ENCODE assay signal across 1 cellular context in genomic region chr20:20017001-20017851, GRCh38.
TF ChIP-seq lines count a peak whose summit lies in the region.

Gene NAA20, plus strand, starts transcription at chr20:20017362. Its CDS starts 35 bp downstream, at chr20:20017397.

TF ChIP-seq in K562, 482 proteins besides CTCF, POLR2A, EP300 and RAD21 (continued from another document and continues in another):
- no peak for TF ChIP-seq ELK1 (CRISPR knock-in tag; IDR thresholded peaks at IDR 0.05)
- no peak for TF ChIP-seq HIVEP1 (CRISPR knock-in tag; IDR thresholded peaks at IDR 0.05)
- TF ChIP-seq CBFA2T3 (IDR thresholded peaks at IDR 0.05), result no peak
- no peak for TF ChIP-seq ZC3H8 (IDR thresholded peaks at IDR 0.05)
- TF ChIP-seq DNMT1 (IDR thresholded peaks at IDR 0.05), result no peak
- TF ChIP-seq ZNF584 (CRISPR knock-in tag; IDR thresholded peaks at IDR 0.05; ENCODE audit: low read depth), result no peak
- no peak for TF ChIP-seq ZNF280A (IDR thresholded peaks at IDR 0.05; ENCODE audit: low read depth, partially characterized antibody)
- TF ChIP-seq ZNF347 (CRISPR knock-in tag; IDR thresholded peaks at IDR 0.05; ENCODE audit: low read depth), result no peak
- TF ChIP-seq LCOR (CRISPR knock-in tag; IDR thresholded peaks at IDR 0.05), result no peak
- TF ChIP-seq NR4A1 (CRISPR knock-in tag; IDR thresholded peaks at IDR 0.05), result no peak
- no peak for TF ChIP-seq NR4A1 (tag; IDR thresholded peaks at IDR 0.05)
- TF ChIP-seq NCOA6 (IDR thresholded peaks at IDR 0.05), result no peak
- TF ChIP-seq OTX1 (CRISPR knock-in tag; IDR thresholded peaks at IDR 0.05), result no peak
- no peak for TF ChIP-seq MAFF (IDR thresholded peaks at IDR 0.05; ENCODE audit: low read length)
- no peak for TF ChIP-seq HSF4 (CRISPR knock-in tag; IDR thresholded peaks at IDR 0.05; ENCODE audit: borderline replicate concordance)
- TF ChIP-seq HNRNPK (IDR thresholded peaks at IDR 0.05; ENCODE audit: low read depth, low read length, poor library complexity, severe bottlenecking), result no peak
- TF ChIP-seq POLR2AphosphoS2 (IDR thresholded peaks at IDR 0.05; ENCODE audit: low read length), result no peak
- no peak for TF ChIP-seq CREB5 (CRISPR knock-in tag; IDR thresholded peaks at IDR 0.05)
- TF ChIP-seq BRD9 (IDR thresholded peaks at IDR 0.05; ENCODE audit: low read depth, partially characterized antibody), result no peak
- TF ChIP-seq USF1 (CRISPR knock-in tag; IDR thresholded peaks at IDR 0.05), result no peak
- TF ChIP-seq SMARCC2 (IDR thresholded peaks at IDR 0.05; ENCODE audit: low read depth), result no peak
- TF ChIP-seq SIRT6 (IDR thresholded peaks at IDR 0.05; ENCODE audit: low read depth, low read length), result no peak
- no peak for TF ChIP-seq MLX (CRISPR knock-in tag; conservative IDR thresholded peaks at IDR 0.05)
- no peak for TF ChIP-seq ZNF395 (CRISPR knock-in tag; IDR thresholded peaks at IDR 0.05)
- no peak for TF ChIP-seq ADNP (tag; IDR thresholded peaks at IDR 0.05)
- TF ChIP-seq ZKSCAN1 (IDR thresholded peaks at IDR 0.05; ENCODE audit: low read depth, low read length), result no peak
- no peak for TF ChIP-seq STAT6 (CRISPR knock-in tag; IDR thresholded peaks at IDR 0.05)
- no peak for TF ChIP-seq ZNF184 (CRISPR knock-in tag; IDR thresholded peaks at IDR 0.05)
- TF ChIP-seq CBX2 (IDR thresholded peaks at IDR 0.05; ENCODE audit: insufficient read depth, low read length, poor library complexity, severe bottlenecking), result no peak
- TF ChIP-seq DEAF1 (CRISPR knock-in tag; IDR thresholded peaks at IDR 0.05), result no peak
- no peak for TF ChIP-seq ZNF311 (CRISPR knock-in tag; IDR thresholded peaks at IDR 0.05)
- peak; percentile 35; the same call in 1 of the 2 replicates for TF ChIP-seq TFAP4 (CRISPR knock-in tag; IDR thresholded peaks at IDR 0.05; ENCODE audit: borderline replicate concordance)
- TF ChIP-seq ZNF444 (CRISPR knock-in tag; IDR thresholded peaks at IDR 0.05), result no peak
- TF ChIP-seq ID3 (CRISPR knock-in tag; IDR thresholded peaks at IDR 0.05), result no peak
- TF ChIP-seq ID3 (tag; IDR thresholded peaks at IDR 0.05), result no peak
- TF ChIP-seq SMAD1 (IDR thresholded peaks at IDR 0.05; ENCODE audit: low read depth, low read length, partially characterized antibody), result no peak
- no peak for TF ChIP-seq ZSCAN32 (CRISPR knock-in tag; IDR thresholded peaks at IDR 0.05)
- TF ChIP-seq EP400 (IDR thresholded peaks at IDR 0.05), result peak; percentile 76; the same call in 1 of the 2 replicates
- no peak for TF ChIP-seq ZNF282 (CRISPR knock-in tag; IDR thresholded peaks at IDR 0.05)
- no peak for TF ChIP-seq ETS2 (tag; IDR thresholded peaks at IDR 0.05; ENCODE audit: borderline replicate concordance, poor library complexity, severe bottlenecking)
- TF ChIP-seq NR3C1 (CRISPR knock-in tag; IDR thresholded peaks at IDR 0.05), result no peak
- no peak for TF ChIP-seq ZNF77 (CRISPR knock-in tag; IDR thresholded peaks at IDR 0.05)
- TF ChIP-seq ZNF668 (CRISPR knock-in tag; IDR thresholded peaks at IDR 0.05), result no peak
- no peak for TF ChIP-seq BRCA1 (IDR thresholded peaks at IDR 0.05)
- no peak for TF ChIP-seq BRCA1 (CRISPR knock-in tag; IDR thresholded peaks at IDR 0.05)
- no peak for TF ChIP-seq TAL1 (IDR thresholded peaks at IDR 0.05)
- TF ChIP-seq CHD4 (IDR thresholded peaks at IDR 0.05; ENCODE audit: insufficient read depth, insufficient replicate concordance, low read depth, low read length, poor library complexity, severe bottlenecking), result no peak
- no peak for TF ChIP-seq NKRF (IDR thresholded peaks at IDR 0.05; ENCODE audit: borderline replicate concordance)
- TF ChIP-seq NELFE (IDR thresholded peaks at IDR 0.05; ENCODE audit: insufficient read depth, insufficient read length), result no peak
- TF ChIP-seq ZNF124 (CRISPR knock-in tag; IDR thresholded peaks at IDR 0.05), result no peak
- TF ChIP-seq SRSF9 (IDR thresholded peaks at IDR 0.05; ENCODE audit: borderline replicate concordance, low read depth, low read length), result no peak
- TF ChIP-seq NCOA1 (IDR thresholded peaks at IDR 0.05; ENCODE audit: low read depth), result peak; percentile 87
- TF ChIP-seq ZNF431 (CRISPR knock-in tag; IDR thresholded peaks at IDR 0.05), result no peak
- TF ChIP-seq TRIM28 (IDR thresholded peaks at IDR 0.05), result no peak
- no peak for TF ChIP-seq TCF7L2 (IDR thresholded peaks at IDR 0.05; ENCODE audit: low read depth, low read length)
- peak; percentile 60 for TF ChIP-seq ZFX (CRISPR knock-in tag; IDR thresholded peaks at IDR 0.05)
- no peak for TF ChIP-seq U2AF1 (optimal IDR thresholded peaks at IDR 0.05; ENCODE audit: low read depth, low read length)
- TF ChIP-seq RBM39 (optimal IDR thresholded peaks at IDR 0.05; ENCODE audit: low read depth, low read length), result no peak
- no peak for TF ChIP-seq CBFA2T2 (conservative IDR thresholded peaks at IDR 0.05)
- TF ChIP-seq CGGBP1 (CRISPR knock-in tag; IDR thresholded peaks at IDR 0.05), result no peak
- no peak for TF ChIP-seq CEBPB (tag; IDR thresholded peaks at IDR 0.05)
- TF ChIP-seq RFX1 (IDR thresholded peaks at IDR 0.05), result peak; percentile 88
- no peak for TF ChIP-seq SAP30 (IDR thresholded peaks at IDR 0.05; ENCODE audit: borderline replicate concordance, insufficient read depth, low read depth, low read length, poor library complexity, severe bottlenecking)
